Comparison of ENCODE assay signal across 11 cellular contexts in the genomic region with DNA sequence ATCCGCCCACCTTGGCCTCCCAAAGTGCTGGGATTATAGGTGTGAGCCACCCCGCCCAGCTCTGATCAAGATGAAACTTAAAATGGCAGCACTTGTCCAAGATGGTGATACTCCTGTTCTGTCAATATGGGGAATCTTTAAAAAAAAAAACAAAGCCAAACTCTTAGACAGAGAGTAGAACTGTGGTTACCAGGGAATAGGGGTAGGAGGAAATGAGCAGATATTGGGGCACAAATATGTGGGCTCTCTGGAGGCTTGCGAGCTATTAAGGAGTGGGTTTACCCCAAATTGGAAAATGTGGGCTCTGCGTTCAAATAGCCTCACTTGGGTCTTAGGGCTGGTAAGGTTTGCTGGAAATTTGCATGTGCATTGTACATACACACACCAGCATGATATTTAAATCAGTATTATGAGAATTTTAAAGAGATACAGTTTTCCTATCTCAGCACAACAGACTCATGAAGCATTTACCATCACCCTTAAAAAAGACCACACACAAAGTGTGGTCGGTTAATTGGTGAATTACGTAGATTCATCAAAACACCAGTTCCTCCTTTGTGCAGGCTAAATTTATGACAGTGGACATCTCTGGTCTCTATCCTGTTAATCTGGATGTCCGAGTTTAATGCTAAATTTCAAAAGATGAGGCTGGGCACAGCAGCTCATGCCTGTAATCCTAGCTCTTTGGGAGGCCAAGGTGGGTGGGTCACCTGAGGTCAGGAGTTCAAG. TPM values are rescaled to one million over a fixed set of nuclear protein-coding genes. Genes with fewer than 3 reads are reported as not detected.
DNase-seq lines count a peak whose midpoint lies in the region; ATAC-seq and TF ChIP-seq lines count a peak whose summit lies in the region.
"Had no signal": no experiment of that assay in that cellular context is flagged by ENCODE, and none has a peak within 500 bp of the region (broad histone marks: within the 10 kb centered on the region; RNA-seq: fewer than 3 reads in every experiment).

No MANE protein-coding gene starts in this region.

- no peak overlapping the region for H3K4me3 ChIP-seq in DND-41 (ENCODE audit: low read depth in 1 of 2, low read length in 2 of 2)
- no peak overlapping the region for H3K4me3 ChIP-seq in OCI-LY3 (ENCODE audit: low read length)

- peak; percentile 18 for TF ChIP-seq POLR2A in erythroblast (IDR thresholded peaks at IDR 0.05; ENCODE audit: low read length)

- no peak overlapping the region for H3K9ac ChIP-seq in DND-41 (ENCODE audit: low read depth, low read length)
- no peak overlapping the region for H3K9ac ChIP-seq in OCI-LY3 (ENCODE audit: low read length)

- H3K4me1 ChIP-seq in DND-41 (ENCODE audit: insufficient read depth, low read length): peaks cover 40% of the 10 kb centered on the region
- peaks cover 46% of the 10 kb centered on the region for H3K4me1 ChIP-seq in OCI-LY3 (ENCODE audit: low read length)

- H3K79me2 ChIP-seq in DND-41 (ENCODE audit: insufficient read depth, low read length): no peaks in the 10 kb centered on the region
- peaks cover 8% of the 10 kb centered on the region for H3K79me2 ChIP-seq in OCI-LY3 (ENCODE audit: low read length)

- H3K36me3 ChIP-seq in DND-41 (ENCODE audit: insufficient read depth, low read length): no peaks in the 10 kb centered on the region; the same call in 1 of the 2 replicates
- peaks cover 40% of the 10 kb centered on the region for H3K36me3 ChIP-seq in OCI-LY3 (replicated peaks; ENCODE audit: low read depth, low read length)

- no peaks in the 10 kb centered on the region for H4K20me1 ChIP-seq in DND-41 (ENCODE audit: insufficient read depth, low read length)
- H4K20me1 ChIP-seq in OCI-LY3 (ENCODE audit: insufficient read depth, low read length): peaks cover 11% of the 10 kb centered on the region

- TF ChIP-seq CTCF in DND-41 (IDR thresholded peaks at IDR 0.05; ENCODE audit: borderline replicate concordance, extremely low read depth, low read length, poor library complexity, severe bottlenecking) (no peak), OCI-LY3 (IDR thresholded peaks at IDR 0.05; ENCODE audit: low read depth, low read length) (no peak)

- DNase-seq in DND-41 (no peak), M059J (ENCODE audit: low read depth) (peak; percentile 60), erythroblast (lab: John Stamatoyannopoulos, UW) (no peak), DMS53 (lab: John Stamatoyannopoulos, UW) (no peak)
- DNase-seq: C1 segment of cervical spinal cord, NCI-H146, NCI-H2081 treated with DMSO at 0.1 percent for 48 hours, SHP77 treated with DMSO at 0.1 percent for 48 hours had no signal

- H3K27ac ChIP-seq in DND-41 (ENCODE audit: low read length) (peak overlapping the region; percentile 47), OCI-LY3 (ENCODE audit: low read length) (peak overlapping the region; percentile 92)

- H3K27me3 ChIP-seq in DND-41 (ENCODE audit: insufficient read depth, low read length, poor library complexity) (no peaks in the 10 kb centered on the region), OCI-LY3 (ENCODE audit: low read depth, low read length) (no peaks in the 10 kb centered on the region)

- H3K4me2 ChIP-seq in DND-41 (ENCODE audit: insufficient read depth, low read length) (no peak overlapping the region), OCI-LY3 (ENCODE audit: low read length) (no peak overlapping the region)

- no peak for ATAC-seq in DND-41 (ENCODE audit: insufficient read depth, low read depth)
- ATAC-seq in HG02870 (IDR thresholded peaks at IDR 0.05; ENCODE audit: unreplicated experiment): no peak
- no peak for ATAC-seq in GM18870 (IDR thresholded peaks at IDR 0.05; ENCODE audit: unreplicated experiment)

- H2AFZ ChIP-seq in DND-41 (ENCODE audit: low read depth, low read length) (no peak overlapping the region), OCI-LY3 (ENCODE audit: low read depth, low read length) (no peak overlapping the region)

- H3K9me3 ChIP-seq in DND-41 (ENCODE audit: insufficient read depth, low read length, severe bottlenecking) (no peaks in the 10 kb centered on the region), OCI-LY3 (ENCODE audit: insufficient read depth, low read length) (peaks cover 11% of the 10 kb centered on the region; the same call in 1 of the 2 replicates)

RNA-seq across cellular contexts. Expression of gene CD70, which starts 11.3 kb away (rescaled TPM):
- total RNA-seq in M059J (2014; rRNA removed; shearing (Covaris generic)): 40.4 and 42.0 TPM in 2 replicates

RNA-seq across cellular contexts. Expression of gene TNFSF9, which starts 48.8 kb away (rescaled TPM):
- 11.7 and 16.3 TPM in 2 replicates for total RNA-seq in M059J (2014; rRNA removed; shearing (Covaris generic))
